ENCODE assay signal across 11 cellular contexts in the genomic region with DNA sequence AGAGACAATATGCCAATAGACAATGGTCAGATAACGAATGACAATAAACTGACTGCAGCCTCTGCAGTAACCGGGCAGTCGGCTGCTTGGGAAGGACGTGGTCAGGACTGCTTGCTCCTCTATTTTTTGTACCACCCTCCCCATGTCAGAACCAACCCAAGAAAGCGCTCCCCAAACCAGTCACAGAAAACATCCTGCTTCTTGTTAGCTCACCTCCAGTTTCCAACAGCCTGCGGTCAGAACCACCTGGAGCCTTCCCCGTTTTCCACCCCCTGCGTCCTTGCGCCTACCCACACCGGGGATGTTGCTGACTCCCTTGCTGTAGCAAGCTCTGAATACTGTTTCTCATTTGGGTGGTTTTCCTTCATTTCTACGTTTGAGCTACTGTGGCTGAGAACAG. TPM values are rescaled to one million over a fixed set of nuclear protein-coding genes. Genes with fewer than 3 reads are reported as not detected.
DNase-seq lines count a peak whose midpoint lies in the region; ATAC-seq and TF ChIP-seq lines count a peak whose summit lies in the region.
"Had no signal": no experiment of that assay in that cellular context is flagged by ENCODE, and none has a peak within 500 bp of the region (broad histone marks: within the 10 kb centered on the region; RNA-seq: fewer than 3 reads in every experiment).

No MANE protein-coding gene starts in this region.

- CTCF ChIA-PET in Calu3 (lab: Charles Lee) = no interaction called here
- CTCF ChIA-PET in HEK293 (lab: Yijun Ruan, JAX) = interaction anchor here (0.7 kb wide), 1 partner anchor 97 kb away, joined by 4 read pairs; no protein-coding TSS in a partner anchor

- H3K36me3 Mint-ChIP-seq in Calu3 (ENCODE audit: insufficient read depth, unreplicated experiment) = peaks cover 64% of the 10 kb centered on the region

- no peaks in the 10 kb centered on the region for H3K27me3 ChIP-seq in breast epithelium
- H3K27me3 ChIP-seq: spleen had no signal

- H3K9me3 ChIP-seq in HEK293 (ENCODE audit: control insufficient read depth, insufficient read depth, low read depth, low read length) = no peaks in the 10 kb centered on the region
- H3K9me3 ChIP-seq in breast epithelium = peaks cover 0 to 6% of the 10 kb centered on the region in 2 donors

- H3K27me3 Mint-ChIP-seq in Calu3 (ENCODE audit: unreplicated experiment) = no peaks in the 10 kb centered on the region

- peak overlapping the region; percentile 99 for H3K4me3 Mint-ChIP-seq in Calu3 (ENCODE audit: low read depth, unreplicated experiment)

- H3K27ac Mint-ChIP-seq in Calu3 (ENCODE audit: unreplicated experiment) = no peak overlapping the region

- TF ChIP-seq POLR2A in breast epithelium (IDR thresholded peaks at IDR 0.05) (no peak), erythroblast (IDR thresholded peaks at IDR 0.05; ENCODE audit: low read length) (no peak)

- no TSS peak for BruUV-seq in Calu3 (replicated peaks; lab: Mats Ljungman, UMichigan)

- H3K9me3 Mint-ChIP-seq in Calu3 (ENCODE audit: low read depth, unreplicated experiment) = peaks cover 3% of the 10 kb centered on the region

- ATAC-seq in GM19328 (IDR thresholded peaks at IDR 0.05; ENCODE audit: unreplicated experiment) = no peak

- DNase-seq in Calu3 = no peak
- no peak for DNase-seq in breast epithelium (ENCODE audit: low spot score in 2 of 2)
- DNase-seq in posterior vena cava (ENCODE audit: low spot score) = peak; percentile 22
- no peak for DNase-seq in erythroblast (lab: John Stamatoyannopoulos, UW)
- no peak for DNase-seq in NCI-H2196 treated with DMSO at 0.1 percent for 48 hours (lab: John Stamatoyannopoulos, UW; ENCODE audit: unreplicated experiment)
- DNase-seq: EL, NCI-H1048, NCI-H526 treated with DMSO at 0.1 percent for 48 hours, spleen had no signal

- H3K27ac ChIP-seq in HEK293 (ENCODE audit: extremely low read depth, low read depth, low read length) (no peak overlapping the region), breast epithelium (no peak overlapping the region)
- H3K27ac ChIP-seq: spleen had no signal

- TF ChIP-seq CTCF in Calu3 (IDR thresholded peaks at IDR 0.05; ENCODE audit: unreplicated experiment) (no peak), HEK293 (tag by site-specific recombination; IDR thresholded peaks at IDR 0.05) (no peak), breast epithelium (IDR thresholded peaks at IDR 0.05) (no peak)

- POLR2A ChIA-PET in HEK293 (lab: Yijun Ruan, JAX) = no interaction called here

- H3K4me1 Mint-ChIP-seq in Calu3 (ENCODE audit: low read depth, unreplicated experiment) = no peaks in the 10 kb centered on the region

- no peak overlapping the region for H3K4me3 ChIP-seq in HEK293 (ENCODE audit: low read depth, low read length)
- peak overlapping the region in 2 of 3 donors; percentile 82 to 95 for H3K4me3 ChIP-seq in breast epithelium

- H3K4me1 ChIP-seq in HEK293 (ENCODE audit: control insufficient read depth, insufficient read depth, low read length) (no peaks in the 10 kb centered on the region), breast epithelium (no peaks in the 10 kb centered on the region)

- intact Hi-C loops in Calu3 (cut with micrococcal nuclease; ENCODE audit: unreplicated experiment) (no loop called here), breast epithelium (cut with DNase I; ENCODE audit: low total_unique reads) (no loop called here), posterior vena cava (cut with DNase I) (loop anchor here in 1 of 2 donors (1.0 kb wide), 1 partner anchor 21 kb away; no protein-coding TSS in a partner anchor)

- H3K36me3 ChIP-seq in HEK293 (ENCODE audit: control insufficient read depth in 2 of 2, insufficient read depth in 1 of 2, low read length in 2 of 2) = peaks cover 0 to 39% of the 10 kb centered on the region in 2 experiments; a peak in 2 of 3 replicates
- H3K36me3 ChIP-seq in breast epithelium = no peaks in the 10 kb centered on the region

TF ChIP-seq in HEK293, 187 proteins besides CTCF, POLR2A, EP300 and RAD21 (continues in another document):
- TF ChIP-seq, protein P1, sequence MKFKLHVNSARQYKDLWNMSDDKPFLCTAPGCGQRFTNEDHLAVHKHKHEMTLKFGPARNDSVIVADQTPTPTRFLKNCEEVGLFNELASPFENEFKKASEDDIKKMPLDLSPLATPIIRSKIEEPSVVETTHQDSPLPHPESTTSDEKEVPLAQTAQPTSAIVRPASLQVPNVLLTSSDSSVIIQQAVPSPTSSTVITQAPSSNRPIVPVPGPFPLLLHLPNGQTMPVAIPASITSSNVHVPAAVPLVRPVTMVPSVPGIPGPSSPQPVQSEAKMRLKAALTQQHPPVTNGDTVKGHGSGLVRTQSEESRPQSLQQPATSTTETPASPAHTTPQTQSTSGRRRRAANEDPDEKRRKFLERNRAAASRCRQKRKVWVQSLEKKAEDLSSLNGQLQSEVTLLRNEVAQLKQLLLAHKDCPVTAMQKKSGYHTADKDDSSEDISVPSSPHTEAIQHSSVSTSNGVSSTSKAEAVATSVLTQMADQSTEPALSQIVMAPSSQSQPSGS (tag by site-specific recombination; IDR thresholded peaks at IDR 0.05; ENCODE audit: low read depth) = no peak
- TF ChIP-seq, protein P2, sequence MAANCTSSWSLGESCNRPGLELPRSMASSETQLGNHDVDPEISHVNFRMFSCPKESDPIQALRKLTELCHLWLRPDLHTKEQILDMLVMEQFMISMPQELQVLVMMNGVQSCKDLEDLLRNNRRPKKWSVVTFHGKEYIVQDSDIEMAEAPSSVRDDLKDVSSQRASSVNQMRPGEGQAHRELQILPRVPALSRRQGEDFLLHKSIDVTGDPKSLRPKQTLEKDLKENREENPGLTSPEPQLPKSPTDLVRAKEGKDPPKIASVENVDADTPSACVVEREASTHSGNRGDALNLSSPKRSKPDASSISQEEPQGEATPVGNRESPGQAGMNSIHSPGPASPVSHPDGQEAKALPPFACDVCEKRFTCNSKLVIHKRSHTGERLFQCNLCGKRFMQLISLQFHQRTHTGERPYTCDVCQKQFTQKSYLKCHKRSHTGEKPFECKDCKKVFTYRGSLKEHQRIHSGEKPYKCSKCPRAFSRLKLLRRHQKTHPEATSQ (tag by site-specific recombination; IDR thresholded peaks at IDR 0.05) = no peak
- TF ChIP-seq ZNF19 (tag by site-specific recombination; IDR thresholded peaks at IDR 0.05; ENCODE audit: low read depth) (no peak), ZNF302 (tag by site-specific recombination; IDR thresholded peaks at IDR 0.05; ENCODE audit: low read depth) (no peak), GLIS1 (tag by site-specific recombination; IDR thresholded peaks at IDR 0.05) (peak; percentile 54; the same call in 1 of the 2 replicates), ZNF2 (tag by site-specific recombination; IDR thresholded peaks at IDR 0.05) (no peak)
- TF ChIP-seq, protein P3, sequence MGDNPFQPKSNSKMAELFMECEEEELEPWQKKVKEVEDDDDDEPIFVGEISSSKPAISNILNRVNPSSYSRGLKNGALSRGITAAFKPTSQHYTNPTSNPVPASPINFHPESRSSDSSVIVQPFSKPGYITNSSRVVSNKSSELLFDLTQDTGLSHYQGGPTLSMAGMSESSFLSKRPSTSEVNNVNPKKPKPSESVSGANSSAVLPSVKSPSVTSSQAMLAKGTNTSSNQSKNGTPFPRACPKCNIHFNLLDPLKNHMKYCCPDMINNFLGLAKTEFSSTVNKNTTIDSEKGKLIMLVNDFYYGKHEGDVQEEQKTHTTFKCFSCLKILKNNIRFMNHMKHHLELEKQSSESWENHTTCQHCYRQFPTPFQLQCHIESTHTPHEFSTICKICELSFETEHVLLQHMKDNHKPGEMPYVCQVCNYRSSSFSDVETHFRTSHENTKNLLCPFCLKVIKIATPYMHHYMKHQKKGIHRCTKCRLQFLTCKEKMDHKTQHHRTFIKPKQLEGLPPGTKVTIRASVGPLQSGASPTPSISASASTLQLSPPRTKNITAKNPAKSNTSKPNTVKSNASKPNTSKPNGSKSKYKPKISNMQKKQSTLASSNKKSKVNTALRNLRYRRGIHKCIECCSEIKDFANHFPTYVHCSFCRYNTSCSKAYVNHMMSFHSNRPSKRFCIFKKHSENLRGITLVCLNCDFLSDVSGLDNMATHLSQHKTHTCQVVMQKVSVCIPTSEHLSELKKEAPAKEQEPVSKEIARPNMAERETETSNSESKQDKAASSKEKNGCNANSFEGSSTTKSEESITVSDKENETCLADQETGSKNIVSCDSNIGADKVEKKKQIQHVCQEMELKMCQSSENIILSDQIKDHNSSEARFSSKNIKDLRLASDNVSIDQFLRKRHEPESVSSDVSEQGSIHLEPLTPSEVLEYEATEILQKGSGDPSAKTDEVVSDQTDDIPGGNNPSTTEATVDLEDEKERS (tag by site-specific recombination; IDR thresholded peaks at IDR 0.05) = no peak

RNA-seq across cellular contexts. Expression of a gene that starts 1.7 kb away (rescaled TPM):
- total RNA-seq in Calu3 (2022) (41.5 and 47.1 TPM in 2 replicates), breast epithelium (10 to 100 TPM; 32.3 to 67.2 (median 48.8) TPM), posterior vena cava (10 to 100 TPM; 17.3 to 20.1 TPM)

RNA-seq across cellular contexts. Expression of a gene that starts 39.6 kb away (rescaled TPM):
- total RNA-seq in Calu3 (2022) = 1,023 and 1,145 TPM in 2 replicates
- 100 to 1,000 TPM; 407 to 695 (median 462) TPM for total RNA-seq in breast epithelium
- total RNA-seq in posterior vena cava = 100 to 1,000 TPM; 245 to 333 TPM

RNA-seq across cellular contexts. Expression of a gene that starts 47.4 kb away (rescaled TPM):
- total RNA-seq in Calu3 (2022) = 147 and 148 TPM in 2 replicates
- 100 to 1,000 TPM in 2 of 3 donors, 10 to 100 TPM in 1; 73.5 to 143 (median 105) TPM for total RNA-seq in breast epithelium
- total RNA-seq in posterior vena cava = 10 to 100 TPM; 85.0 to 90.5 TPM

RNA-seq across cellular contexts. Expression of a gene that starts 53.6 kb away (rescaled TPM):
- 610 and 613 TPM in 2 replicates for total RNA-seq in Calu3 (2022)
- 10 to 100 TPM; 43.0 to 73.7 (median 54.6) TPM for total RNA-seq in breast epithelium
- total RNA-seq in posterior vena cava = 10 to 100 TPM; 54.6 to 62.8 TPM
